In the genomic region with DNA sequence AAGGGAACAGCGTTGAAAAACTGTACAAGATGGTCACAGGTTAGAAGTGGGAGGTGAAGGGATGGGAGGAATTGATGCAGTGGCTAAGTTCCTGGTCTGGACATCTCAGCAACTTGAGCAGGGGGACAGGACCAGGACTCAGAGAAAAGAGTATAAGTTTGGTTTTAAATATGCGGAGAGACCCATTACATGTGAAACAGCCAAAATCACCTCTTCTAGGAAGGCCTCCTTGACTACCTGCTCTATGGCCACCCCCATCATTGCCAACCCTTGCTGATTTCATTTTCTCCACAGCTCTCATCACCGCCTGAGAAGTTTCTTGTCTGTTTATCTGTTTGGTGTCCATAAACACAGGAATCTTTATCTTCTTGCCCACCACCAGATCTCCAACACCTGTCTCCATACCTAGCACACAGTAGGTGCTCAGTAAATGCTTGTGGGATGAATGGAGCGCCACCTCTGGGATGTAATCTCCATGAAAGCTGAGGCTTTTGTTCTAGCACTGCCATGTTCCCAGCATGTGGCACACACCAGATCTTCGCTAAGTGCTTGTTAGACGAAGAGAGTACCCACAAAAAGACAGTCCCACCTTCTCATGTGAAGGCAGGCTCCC, we compare ENCODE assay signal across 16 cellular contexts. TPM values are rescaled to one million over a fixed set of nuclear protein-coding genes. Genes with fewer than 3 reads are reported as not detected.
DNase-seq lines count a peak whose midpoint lies in the region; ATAC-seq and TF ChIP-seq lines count a peak whose summit lies in the region.
"Had no signal": no experiment of that assay in that cellular context is flagged by ENCODE, and none has a peak within 500 bp of the region (broad histone marks: within the 10 kb centered on the region; RNA-seq: fewer than 3 reads in every experiment).

No MANE protein-coding gene starts in this region.

- no peak overlapping the region for H3K4me2 ChIP-seq in osteoblast (ENCODE audit: insufficient read depth, low read length)
- H3K4me2 ChIP-seq: BLaER1 had no signal

- H3K27me3 ChIP-seq in Panc1 (ENCODE audit: control insufficient read depth, insufficient read depth, low read length) (no peaks in the 10 kb centered on the region), osteoblast (ENCODE audit: insufficient read depth, low read length) (peaks cover 5% of the 10 kb centered on the region), colonic mucosa (no peaks in the 10 kb centered on the region)
- H3K27me3 ChIP-seq: BLaER1 had no signal

- H3K79me2 ChIP-seq in osteoblast (ENCODE audit: insufficient read depth, low read length) = no peaks in the 10 kb centered on the region

- POLR2A ChIA-PET in Panc1 (lab: Charles Lee) = no interaction called here

- H3K4me1 ChIP-seq in Panc1 (ENCODE audit: control insufficient read depth, insufficient read depth, low read length) = no peaks in the 10 kb centered on the region
- H3K4me1 ChIP-seq in osteoblast (ENCODE audit: insufficient read depth, low read length) = no peaks in the 10 kb centered on the region
- H3K4me1 ChIP-seq in colonic mucosa = no peaks in the 10 kb centered on the region
- H3K4me1 ChIP-seq: BLaER1, Caco-2, HAP-1 had no signal

- ATAC-seq in Panc1 = 0 out of 2 replicates have a peak, but pooled peaks have one; percentile 26
- ATAC-seq: CD8-positive, alpha-beta T cell had no signal

- no peaks in the 10 kb centered on the region for H4K20me1 ChIP-seq in osteoblast (ENCODE audit: insufficient read depth, low read length)
- H4K20me1 ChIP-seq: BLaER1 had no signal

- DNase-seq in Panc1 (ENCODE audit: low read depth, low spot score) = no peak
- peak; percentile 2 for DNase-seq in iPS-NIHi7 (ENCODE audit: extremely low spot score)
- peak; percentile 53 for DNase-seq in osteoblast (ENCODE audit: insufficient read length, low spot score, missing footprints)
- no peak for DNase-seq in NCI-H1436 (lab: John Stamatoyannopoulos, UW)
- DNase-seq in islet precursor cell = no peak
- no peak for DNase-seq in colonic mucosa
- DNase-seq: Caco-2; CD4-positive, CD25-positive, alpha-beta regulatory T cell; CD8-positive, alpha-beta T cell; DMS153; DND-41; GOT3; HFFc6 had no signal

- intact Hi-C loops in Panc1 (cut with micrococcal nuclease; ENCODE audit: unreplicated experiment) = no loop called here
- intact Hi-C loops in colonic mucosa (cut with DNase I) = no loop called here

- H3K9ac ChIP-seq in colonic mucosa (ENCODE audit: low read depth in 2 of 2, low read length in 2 of 2) = no peak overlapping the region
- H3K9ac ChIP-seq: BLaER1 had no signal

- in situ Hi-C loops in Panc1 (cut with HindIII; ENCODE audit: low pct_unique_long_range_greater_than_20kb, low sequenced_read_pairs) = no loop called here

- CTCF ChIA-PET in Panc1 (lab: Charles Lee) = no interaction called here

- no TSS peak for BruUV-seq in Panc1 (replicated peaks; lab: Mats Ljungman, UMichigan)

- H3K4me3 ChIP-seq in Panc1 (ENCODE audit: low read depth in 2 of 2, low read length in 2 of 2) (no peak overlapping the region), osteoblast (ENCODE audit: insufficient read depth, low read length) (no peak overlapping the region), colonic mucosa (no peak overlapping the region)
- H3K4me3 ChIP-seq: BLaER1, HAP-1 had no signal

- H3K27ac ChIP-seq in Panc1 (ENCODE audit: low read length) = no peak overlapping the region
- no peak overlapping the region for H3K27ac ChIP-seq in osteoblast (ENCODE audit: low read depth, low read length)
- no peak overlapping the region for H3K27ac ChIP-seq in colonic mucosa
- H3K27ac ChIP-seq: BLaER1, C4-2B had no signal

- H3K36me3 ChIP-seq in Panc1 (ENCODE audit: control insufficient read depth, insufficient read depth, low read length) (no peaks in the 10 kb centered on the region), osteoblast (ENCODE audit: insufficient read depth, low read length) (no peaks in the 10 kb centered on the region), colonic mucosa (no peaks in the 10 kb centered on the region)
- H3K36me3 ChIP-seq: BLaER1, HAP-1 had no signal

- TF ChIP-seq CTCF in Panc1 (IDR thresholded peaks at IDR 0.05) = no peak
- TF ChIP-seq CTCF in osteoblast (IDR thresholded peaks at IDR 0.05; ENCODE audit: extremely low read depth, low read depth, low read length) = no peak
- no peak for TF ChIP-seq CTCF in colonic mucosa (IDR thresholded peaks at IDR 0.05)

- H2AFZ ChIP-seq in osteoblast (ENCODE audit: low read length) = no peak overlapping the region

- no peaks in the 10 kb centered on the region for H3K9me3 ChIP-seq in Panc1 (ENCODE audit: control insufficient read depth, insufficient read depth, low read depth, low read length)
- H3K9me3 ChIP-seq in osteoblast (ENCODE audit: low read depth, low read length) = no peaks in the 10 kb centered on the region
- H3K9me3 ChIP-seq in colonic mucosa = no peaks in the 10 kb centered on the region
- H3K9me3 ChIP-seq: Caco-2, HAP-1 had no signal

RNA-seq across cellular contexts. Expression of a gene that starts 11.2 kb away (rescaled TPM):
- total RNA-seq in Panc1 (2021; ENCODE audit: unreplicated experiment) = 16.3 TPM
- polyA plus RNA-seq in Panc1 (2012; ENCODE audit: insufficient read length) = 15.3 TPM
- 8.3 and 9.1 TPM in 2 replicates for total RNA-seq in osteoblast
- 10 to 100 TPM; 21.8 to 43.6 TPM for total RNA-seq in colonic mucosa

RNA-seq across cellular contexts. Expression of a gene that starts 25.7 kb away (rescaled TPM):
- 39.6 TPM for total RNA-seq in Panc1 (2021; ENCODE audit: unreplicated experiment)
- 25.5 TPM for polyA plus RNA-seq in Panc1 (2012; ENCODE audit: insufficient read length)
- total RNA-seq in osteoblast = 32.4 and 51.4 TPM in 2 replicates
- 10 to 100 TPM; 26.4 to 40.9 TPM for total RNA-seq in colonic mucosa

Comparison
In these comparisons a context has a peak if more than half of its experiments do, and no peak if none do; other contexts are left out.
1. DNase-seq: peak in iPS-NIHi7 (single experiment) and osteoblast (single experiment); none in Panc1 (single experiment), NCI-H1436 (single experiment), islet precursor cell (single experiment) and colonic mucosa (single experiment).